In the genomic region with DNA sequence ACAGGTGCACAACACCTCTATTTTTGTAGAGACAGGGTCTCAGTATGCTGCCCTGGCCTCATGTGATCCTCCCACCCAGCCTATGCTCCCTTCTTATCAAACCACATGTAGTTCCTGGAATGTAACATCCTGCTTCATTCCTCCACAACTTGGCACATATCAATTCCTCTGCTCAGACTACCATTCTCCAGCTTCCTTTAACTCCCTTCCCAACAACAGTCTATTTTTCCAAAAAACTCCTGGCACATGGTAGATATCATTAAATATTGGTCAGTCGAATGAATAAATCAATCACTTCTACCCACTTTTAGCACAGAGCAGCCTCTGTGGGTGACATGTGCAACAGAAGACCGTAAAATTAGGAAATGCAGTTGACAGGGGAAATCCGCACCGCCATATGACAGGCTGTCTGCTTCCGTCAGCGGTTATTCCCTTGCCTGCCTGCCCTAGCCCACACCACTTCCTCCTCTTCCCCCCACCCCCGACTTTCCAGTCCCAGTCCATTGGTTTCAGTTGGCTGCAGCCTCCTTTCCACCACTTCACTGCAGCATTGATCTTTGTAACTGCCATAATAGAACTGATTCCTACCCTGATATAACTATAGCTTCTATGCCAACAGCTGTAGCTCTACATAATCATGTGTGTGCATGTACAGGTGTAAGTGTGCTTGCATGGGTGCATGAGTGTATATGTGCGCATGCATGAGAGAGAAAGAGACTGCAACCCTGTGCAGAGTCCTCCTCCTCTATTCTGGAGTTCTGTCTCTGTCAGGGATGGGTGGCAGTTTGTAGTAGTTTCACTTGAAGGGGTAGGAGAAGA, we compare ENCODE assay signal across 8 cellular contexts.
DNase-seq lines count a peak whose midpoint lies in the region; ATAC-seq and FAIRE-seq lines count a peak whose summit lies in the region.

No MANE protein-coding gene starts in this region.

- DNase-seq in T-helper 1 cell, result peak; percentile 58 to 80 (median 69)
- peak; percentile 10 for DNase-seq in activated naive CD8-positive, alpha-beta T cell treated with anti-CD3 and anti-CD28 coated beads, Interleukin-2, amount 50 U/mL, for 16 hours (ENCODE audit: low read depth, low spot score)
- peak; percentile 81 for DNase-seq in medulla oblongata (ENCODE audit: extremely low spot score)
- DNase-seq in stimulated activated CD8-positive, alpha-beta memory T cell treated with anti-CD3 and anti-CD28 coated beads, Interleukin-4, amount 100 ng/mL, for 4 hours (ENCODE audit: low read depth in 2 of 2, low spot score in 1 of 2), result peak; percentile 45 to 68
- DNase-seq in urothelium cell line (ENCODE audit: low spot score), result no peak
- no peak for DNase-seq in NCI-H187 (lab: John Stamatoyannopoulos, UW)

- ATAC-seq in HG02763 (IDR thresholded peaks at IDR 0.05; ENCODE audit: unreplicated experiment) (peak; percentile 55), HG02623 (IDR thresholded peaks at IDR 0.05; ENCODE audit: unreplicated experiment) (no peak)

- FAIRE-seq in urothelium cell line (lab: Jason Lieb, UNC), result no peak

Comparison
In these comparisons a context has a peak if more than half of its experiments do, and no peak if none do; other contexts are left out.
1. DNase-seq: peak in T-helper 1 cell (5 of 5), activated naive CD8-positive, alpha-beta T cell treated with anti-CD3 and anti-CD28 coated beads, Interleukin-2, amount 50 U/mL, for 16 hours (single experiment), medulla oblongata (single experiment) and stimulated activated CD8-positive, alpha-beta memory T cell treated with anti-CD3 and anti-CD28 coated beads, Interleukin-4, amount 100 ng/mL, for 4 hours (2 of 2); none in urothelium cell line (single experiment) and NCI-H187 (0 of 2).